ENCODE assay signal across 13 cellular contexts in genomic region chr5:80217667-80218066, GRCh38. TPM values are rescaled to one million over a fixed set of nuclear protein-coding genes. Genes with fewer than 3 reads are reported as not detected.
DNase-seq lines count a peak whose midpoint lies in the region; ATAC-seq, FAIRE-seq and TF ChIP-seq lines count a peak whose summit lies in the region.
"Had no signal": no experiment of that assay in that cellular context is flagged by ENCODE, and none has a peak within 500 bp of the region (broad histone marks: within the 10 kb centered on the region; RNA-seq: fewer than 3 reads in every experiment).

No MANE protein-coding gene starts in this region.

- H3K4me2 ChIP-seq in Karpas-422 (ENCODE audit: low read depth, low read length, poor library complexity, severe bottlenecking): peak overlapping the region; percentile 42

- H3K79me2 ChIP-seq in Karpas-422 (ENCODE audit: low read length): no peaks in the 10 kb centered on the region

- H2AFZ ChIP-seq in Karpas-422 (ENCODE audit: low read length): no peak overlapping the region

- H3K9me3 ChIP-seq in Karpas-422 (ENCODE audit: low read length): no peaks in the 10 kb centered on the region

- H3K9me2 ChIP-seq in Karpas-422 (replicated peaks; ENCODE audit: insufficient read depth, low read length): no peaks in the 10 kb centered on the region

- peaks cover 28% of the 10 kb centered on the region for H3K36me3 Mint-ChIP-seq in activated CD4-positive, alpha-beta T cell treated with anti-CD3 and anti-CD28 coated beads, Interleukin-2, amount 10 ng/mL, durations not matched to agents 24 days and 14 days (ENCODE audit: low read depth)
- H3K36me3 Mint-ChIP-seq in stimulated activated naive B cell treated with anti-CD40 and anti-IgM and Interleukin-4, amounts not matched to agents 10 μg/mL and 1 μg/mL and 100 μg/mL, for 72 hours: peaks cover 2 to 17% of the 10 kb centered on the region in 2 donors

- no peak for DNase-seq in activated CD4-positive, alpha-beta T cell treated with anti-CD3 and anti-CD28 coated beads, Interleukin-2, amount 10 ng/mL, durations not matched to agents 24 days and 14 days
- no peak for DNase-seq in activated CD4-positive, alpha-beta T cell treated with anti-CD3 and anti-CD28 coated beads for 48 hours
- DNase-seq in Karpas-422 (no peak), caudate nucleus (lab: John Stamatoyannopoulos, UW) (no peak), H54 (ENCODE audit: insufficient read length, low spot score) (no peak)
- DNase-seq in stimulated activated naive B cell treated with anti-CD40 and anti-IgM and Interleukin-4, amounts not matched to agents 10 μg/mL and 1 μg/mL and 100 μg/mL, for 72 hours: no peak
- DNase-seq in stimulated activated naive CD4-positive, alpha-beta T cell (lab: John Stamatoyannopoulos, UW): no peak
- DNase-seq: DND-41, H7 had no signal

- no peaks in the 10 kb centered on the region for H3K9me3 Mint-ChIP-seq in activated CD4-positive, alpha-beta T cell treated with anti-CD3 and anti-CD28 coated beads, Interleukin-2, amount 10 ng/mL, durations not matched to agents 24 days and 14 days
- peaks cover 1 to 6% of the 10 kb centered on the region in 2 donors for H3K9me3 Mint-ChIP-seq in stimulated activated naive B cell treated with anti-CD40 and anti-IgM and Interleukin-4, amounts not matched to agents 10 μg/mL and 1 μg/mL and 100 μg/mL, for 72 hours

- H3K4me1 Mint-ChIP-seq in activated CD4-positive, alpha-beta T cell treated with anti-CD3 and anti-CD28 coated beads, Interleukin-2, amount 10 ng/mL, durations not matched to agents 24 days and 14 days: peaks cover 47% of the 10 kb centered on the region
- peaks cover 16 to 51% of the 10 kb centered on the region in 2 donors for H3K4me1 Mint-ChIP-seq in stimulated activated naive B cell treated with anti-CD40 and anti-IgM and Interleukin-4, amounts not matched to agents 10 μg/mL and 1 μg/mL and 100 μg/mL, for 72 hours

- H3K27me3 Mint-ChIP-seq in activated CD4-positive, alpha-beta T cell treated with anti-CD3 and anti-CD28 coated beads, Interleukin-2, amount 10 ng/mL, durations not matched to agents 24 days and 14 days: no peaks in the 10 kb centered on the region
- no peaks in the 10 kb centered on the region for H3K27me3 Mint-ChIP-seq in stimulated activated naive B cell treated with anti-CD40 and anti-IgM and Interleukin-4, amounts not matched to agents 10 μg/mL and 1 μg/mL and 100 μg/mL, for 72 hours

- no peak for TF ChIP-seq POLR2A in H54 (IDR thresholded peaks at IDR 0.05; ENCODE audit: low read depth, low read length)

- H3K4me1 ChIP-seq in Karpas-422 (ENCODE audit: low read length) (peaks cover 16% of the 10 kb centered on the region), rectal smooth muscle tissue (ENCODE audit: control insufficient read depth, insufficient read depth, low read length) (peaks cover 10% of the 10 kb centered on the region)

- H3K27me3 ChIP-seq in Karpas-422 (ENCODE audit: low read length) (no peaks in the 10 kb centered on the region), rectal smooth muscle tissue (ENCODE audit: control insufficient read depth, insufficient read depth, low read length) (no peaks in the 10 kb centered on the region)

- no peaks in the 10 kb centered on the region for H4K20me1 ChIP-seq in Karpas-422 (ENCODE audit: insufficient read depth, low read depth, low read length)

- no peak for ATAC-seq in stimulated activated naive B cell treated with anti-CD40 and anti-IgM and Interleukin-4, amounts not matched to agents 10 μg/mL and 1 μg/mL and 100 μg/mL, for 72 hours (replicated peaks)

- H3K36me3 ChIP-seq in Karpas-422 (ENCODE audit: insufficient read depth, low read length) (no peaks in the 10 kb centered on the region), rectal smooth muscle tissue (ENCODE audit: control insufficient read depth, insufficient read depth, low read length) (no peaks in the 10 kb centered on the region)

- H3K4me3 ChIP-seq in Karpas-422 (ENCODE audit: low read length) (no peak overlapping the region), rectal smooth muscle tissue (ENCODE audit: low read length) (no peak overlapping the region)

- H3K27ac Mint-ChIP-seq in activated CD4-positive, alpha-beta T cell treated with anti-CD3 and anti-CD28 coated beads, Interleukin-2, amount 10 ng/mL, durations not matched to agents 24 days and 14 days: peak overlapping the region; percentile 78
- no peak overlapping the region for H3K27ac Mint-ChIP-seq in stimulated activated naive B cell treated with anti-CD40 and anti-IgM and Interleukin-4, amounts not matched to agents 10 μg/mL and 1 μg/mL and 100 μg/mL, for 72 hours

- H3K27ac ChIP-seq in Karpas-422 (ENCODE audit: low read length) (no peak overlapping the region), caudate nucleus (ENCODE audit: low read depth, low read length) (peak overlapping the region; percentile 24), rectal smooth muscle tissue (ENCODE audit: low read depth, low read length) (peak overlapping the region; percentile 36)

- intact Hi-C loops in activated CD4-positive, alpha-beta T cell treated with anti-CD3 and anti-CD28 coated beads, Interleukin-2, amount 10 ng/mL, durations not matched to agents 24 days and 14 days (cut with micrococcal nuclease): loop anchor here (2.0 kb wide), 1 partner anchor 29 kb away; no protein-coding TSS in a partner anchor

- no peak for FAIRE-seq in H54 (lab: Jason Lieb, UNC)
- FAIRE-seq: GM12892, RCC 7860, urothelium cell line had no signal

- H3K9ac ChIP-seq in Karpas-422 (ENCODE audit: low read length): no peak overlapping the region
- H3K9ac ChIP-seq in rectal smooth muscle tissue (ENCODE audit: low read length): no peak overlapping the region

- peak overlapping the region; percentile 32 for H3K4me3 Mint-ChIP-seq in activated CD4-positive, alpha-beta T cell treated with anti-CD3 and anti-CD28 coated beads, Interleukin-2, amount 10 ng/mL, durations not matched to agents 24 days and 14 days
- H3K4me3 Mint-ChIP-seq in stimulated activated naive B cell treated with anti-CD40 and anti-IgM and Interleukin-4, amounts not matched to agents 10 μg/mL and 1 μg/mL and 100 μg/mL, for 72 hours: no peak overlapping the region

RNA-seq across cellular contexts. Expression of gene SERINC5, which starts 38.2 kb away (rescaled TPM):
- 19.2 and 21.3 TPM in 2 replicates for total RNA-seq in activated CD4-positive, alpha-beta T cell treated with anti-CD3 and anti-CD28 coated beads, Interleukin-2, amount 10 ng/mL, durations not matched to agents 24 days and 14 days
- total RNA-seq in Karpas-422 (2014; rRNA removed; shearing (Covaris generic); ENCODE audit: low replicate concordance): 2.6 and 4.4 TPM in 2 replicates
